ENCODE assay signal across 19 cellular contexts in the genomic region with DNA sequence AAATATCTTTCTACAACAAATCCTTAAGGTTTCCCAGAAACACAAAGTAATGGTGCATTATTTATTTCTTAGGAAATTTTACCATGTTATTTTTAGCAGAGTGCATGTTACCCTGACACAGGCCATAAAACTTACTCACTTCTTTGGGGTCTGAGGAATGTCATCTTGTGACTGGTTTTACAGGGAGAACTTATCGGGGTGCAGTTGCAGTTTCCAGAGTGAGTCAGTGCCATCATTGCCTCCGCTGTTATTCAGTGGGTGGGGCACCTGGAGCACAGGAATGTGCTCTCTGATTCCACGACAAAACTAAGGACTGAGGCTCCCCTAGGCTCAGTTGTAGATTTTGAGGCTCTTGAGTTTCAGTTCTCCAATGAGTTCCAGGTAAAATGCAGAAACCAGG. TPM values are rescaled to one million over a fixed set of nuclear protein-coding genes. Genes with fewer than 3 reads are reported as not detected.
DNase-seq lines count a peak whose midpoint lies in the region; ATAC-seq, FAIRE-seq and TF ChIP-seq lines count a peak whose summit lies in the region.
"Had no signal": no experiment of that assay in that cellular context is flagged by ENCODE, and none has a peak within 500 bp of the region (broad histone marks: within the 10 kb centered on the region; RNA-seq: fewer than 3 reads in every experiment).

No MANE protein-coding gene starts in this region.

- H3K9me3 Mint-ChIP-seq in stimulated activated effector memory CD8-positive, alpha-beta T cell treated with anti-CD3 and anti-CD28 coated beads, Interleukin-12 subunit alpha, Interleukin-12 subunit beta, amount 100 ng/mL, for 72 hours = no peaks in the 10 kb centered on the region
- H3K9me3 Mint-ChIP-seq in T-cell = no peaks in the 10 kb centered on the region

- ATAC-seq in HG02759 (IDR thresholded peaks at IDR 0.05; ENCODE audit: unreplicated experiment) (no peak), T-cell (replicated peaks in 1 of 4) (no peak)
- no peak for ATAC-seq in stimulated activated effector memory CD8-positive, alpha-beta T cell treated with anti-CD3 and anti-CD28 coated beads, Interleukin-12 subunit alpha, Interleukin-12 subunit beta, amount 100 ng/mL, for 72 hours
- ATAC-seq: left lung had no signal

- H3K4me3 Mint-ChIP-seq in stimulated activated effector memory CD8-positive, alpha-beta T cell treated with anti-CD3 and anti-CD28 coated beads, Interleukin-12 subunit alpha, Interleukin-12 subunit beta, amount 100 ng/mL, for 72 hours = no peak overlapping the region
- no peak overlapping the region for H3K4me3 Mint-ChIP-seq in T-cell
- H3K4me3 Mint-ChIP-seq: naive B cell had no signal

- TF ChIP-seq CTCF in BJ (IDR thresholded peaks at IDR 0.05; ENCODE audit: insufficient read depth, low read depth, low read length) (no peak), bronchial epithelial cell (IDR thresholded peaks at IDR 0.05; ENCODE audit: insufficient read depth, low read length, severe bottlenecking) (no peak)

- CTCF ChIA-PET in BJ (lab: Yijun Ruan, JAX) (interaction anchor here (1.6 kb wide), 1 partner anchor 16 kb away, joined by 4 read pairs; no protein-coding TSS in a partner anchor), T-cell (lab: Charles Lee) (no interaction called here)

- peaks cover 14 to 26% of the 10 kb centered on the region in 2 donors for H3K27me3 Mint-ChIP-seq in T-cell

- H3K27ac Mint-ChIP-seq in stimulated activated effector memory CD8-positive, alpha-beta T cell treated with anti-CD3 and anti-CD28 coated beads, Interleukin-12 subunit alpha, Interleukin-12 subunit beta, amount 100 ng/mL, for 72 hours = no peak overlapping the region
- H3K27ac Mint-ChIP-seq in T-cell = no peak overlapping the region
- H3K27ac Mint-ChIP-seq: naive B cell had no signal

- POLR2A ChIA-PET in BJ (lab: Charles Lee) = no interaction called here
- POLR2A ChIA-PET in T-cell (lab: Charles Lee) = no interaction called here

- FAIRE-seq in bronchial epithelial cell (lab: Jason Lieb, UNC) = no peak

- H3K4me3 ChIP-seq in BJ (ENCODE audit: low read depth, low read length) = no peak overlapping the region
- H3K4me3 ChIP-seq in bronchial epithelial cell (ENCODE audit: low read depth, low read length) = no peak overlapping the region
- H3K4me3 ChIP-seq: esophagus squamous epithelium, left lung, prostate gland had no signal

- H3K36me3 ChIP-seq in BJ (ENCODE audit: control insufficient read depth, insufficient read depth, low read length) = no peaks in the 10 kb centered on the region
- H3K36me3 ChIP-seq in bronchial epithelial cell (ENCODE audit: control insufficient read depth, insufficient read depth, low read length) = no peaks in the 10 kb centered on the region
- H3K36me3 ChIP-seq: esophagus squamous epithelium, left lung, prostate gland had no signal

- no peak for TF ChIP-seq EP300 in Ishikawa (IDR thresholded peaks at IDR 0.05; ENCODE audit: borderline replicate concordance)

- no peak for TF ChIP-seq RAD21 in Ishikawa (IDR thresholded peaks at IDR 0.05; ENCODE audit: low read depth)

- DNase-seq in BJ (ENCODE audit: low read depth) (peak; percentile 78), bronchial epithelial cell (ENCODE audit: low read depth) (peak; percentile 46), myocyte (ENCODE audit: low read depth) (peak; percentile 68), occipital lobe (lab: John Stamatoyannopoulos, UW) (no peak), T-cell (no peak)
- no peak for DNase-seq in stimulated activated effector memory CD8-positive, alpha-beta T cell treated with anti-CD3 and anti-CD28 coated beads, Interleukin-12 subunit alpha, Interleukin-12 subunit beta, amount 100 ng/mL, for 72 hours (ENCODE audit: low spot score in 2 of 2)
- DNase-seq: activated CD4-positive, CD25-positive, alpha-beta regulatory T cell; activated CD8-positive, alpha-beta memory T cell treated with anti-CD3 and anti-CD28 coated beads, Interleukin-2, amount 50 U/mL, for 48 hours; activated naive CD4-positive, alpha-beta T cell treated with Interleukin-2 at 50 U/mL for 16 hours; esophagus squamous epithelium; left lung; naive B cell; NCI-H187 had no signal

- no peaks in the 10 kb centered on the region for H3K4me1 Mint-ChIP-seq in stimulated activated effector memory CD8-positive, alpha-beta T cell treated with anti-CD3 and anti-CD28 coated beads, Interleukin-12 subunit alpha, Interleukin-12 subunit beta, amount 100 ng/mL, for 72 hours
- no peaks in the 10 kb centered on the region for H3K4me1 Mint-ChIP-seq in T-cell
- H3K4me1 Mint-ChIP-seq: naive B cell had no signal

- H3K27me3 ChIP-seq in BJ (ENCODE audit: control insufficient read depth, insufficient read depth, low read length) (no peaks in the 10 kb centered on the region), bronchial epithelial cell (ENCODE audit: control insufficient read depth, insufficient read depth, low read length) (peaks cover 3% of the 10 kb centered on the region)

- H3K36me3 Mint-ChIP-seq in stimulated activated effector memory CD8-positive, alpha-beta T cell treated with anti-CD3 and anti-CD28 coated beads, Interleukin-12 subunit alpha, Interleukin-12 subunit beta, amount 100 ng/mL, for 72 hours = no peaks in the 10 kb centered on the region
- H3K36me3 Mint-ChIP-seq in T-cell = no peaks in the 10 kb centered on the region
- H3K36me3 Mint-ChIP-seq: naive B cell had no signal

TF ChIP-seq in Ishikawa, 13 proteins besides CTCF, POLR2A, EP300 and RAD21:
- no peak for TF ChIP-seq FOXM1 (IDR thresholded peaks at IDR 0.05; ENCODE audit: borderline replicate concordance, low read depth)
- no peak for TF ChIP-seq MAX (IDR thresholded peaks at IDR 0.05)
- 0 out of 2 replicates have a peak, but pooled peaks have one; percentile 39 for TF ChIP-seq TEAD4 (IDR thresholded peaks at IDR 0.05)
- TF ChIP-seq CREB1 (IDR thresholded peaks at IDR 0.05; ENCODE audit: low read depth) = no peak

RNA-seq across cellular contexts. Expression of gene GREM1, which starts 11.1 kb away (rescaled TPM):
- polyA plus RNA-seq in BJ (2011; rRNA removed) = 2,051 and 2,694 TPM in 2 replicates
- polyA minus RNA-seq in BJ (2011; rRNA and poly(A)+ RNA removed) = 1,647 and 2,147 TPM in 2 replicates
- total RNA-seq in bronchial epithelial cell = 0.13 and 3.7 TPM in 2 replicates
- 63.1 and 82.8 TPM in 2 replicates for total RNA-seq in myocyte
- 349 TPM for polyA plus RNA-seq in myocyte (2012)
- total RNA-seq in occipital lobe = 3.4 TPM
- total RNA-seq in T-cell = 1 to 10 TPM in 1 of 5 donors, under 1 TPM in 2, not detected in 2; 0.60 to 1.0 (median 0.64) TPM
- total RNA-seq: MCF 10A, NCI-H460, OCI-LY7 had no signal

Comparison
In these comparisons a context has a peak if more than half of its experiments do, and no peak if none do; other contexts are left out.
1. DNase-seq: peak in BJ (single experiment), bronchial epithelial cell (single experiment) and myocyte (single experiment); none in occipital lobe (single experiment), stimulated activated effector memory CD8-positive, alpha-beta T cell treated with anti-CD3 and anti-CD28 coated beads, Interleukin-12 subunit alpha, Interleukin-12 subunit beta, amount 100 ng/mL, for 72 hours (0 of 2) and T-cell (0 of 34).
2. RNA of gene GREM1, which starts 11.1 kb away (total RNA-seq): 63.1 to 82.8 TPM in myocyte; 0.13 to 3.7 TPM in bronchial epithelial cell, 3.4 TPM in occipital lobe (single experiment) and 0.60 to 1.0 TPM in T-cell; every median in the first group is over 10 times any median in the second.